In genomic region chr5:142545653-142546322, GRCh38 we compare ENCODE assay signal across 2 cellular contexts.
TF ChIP-seq lines count a peak whose summit lies in the region.

No MANE protein-coding gene starts in this region.

TF ChIP-seq in H1, 55 proteins besides CTCF, POLR2A, EP300 and RAD21:
- TF ChIP-seq SP1 (IDR thresholded peaks at IDR 0.05; ENCODE audit: low read depth, low read length) (no peak), CBX5 (IDR thresholded peaks at IDR 0.05; ENCODE audit: low read depth, low read length) (no peak), TEAD4 (IDR thresholded peaks at IDR 0.05; ENCODE audit: low read depth, low read length) (no peak), KDM4A (IDR thresholded peaks at IDR 0.05; ENCODE audit: low read depth, low read length, severe bottlenecking) (no peak), CHD1 (IDR thresholded peaks at IDR 0.05; ENCODE audit: low read depth, low read length) (no peak), BCL11A (IDR thresholded peaks at IDR 0.05; ENCODE audit: low read depth in 2 of 2, low read length in 2 of 2) (no peak), USF2 (IDR thresholded peaks at IDR 0.05; ENCODE audit: low read length) (no peak)
TF ChIP-seq in H1: peak in this region for 0.

TF ChIP-seq in WTC11, 78 proteins besides CTCF, POLR2A, EP300 and RAD21:
- no peak for TF ChIP-seq FOXK1 (CRISPR knock-in tag; IDR thresholded peaks at IDR 0.05)
- no peak for TF ChIP-seq SMAD3 (CRISPR knock-in tag; IDR thresholded peaks at IDR 0.05; ENCODE audit: borderline replicate concordance)
- TF ChIP-seq STAT6 (CRISPR knock-in tag; conservative IDR thresholded peaks at IDR 0.05; ENCODE audit: low read depth) = no peak
- no peak for TF ChIP-seq NFATC4 (CRISPR knock-in tag; IDR thresholded peaks at IDR 0.05)
- no peak for TF ChIP-seq IRF1 (CRISPR knock-in tag; IDR thresholded peaks at IDR 0.05)
- no peak for TF ChIP-seq ELF4 (CRISPR knock-in tag; IDR thresholded peaks at IDR 0.05; ENCODE audit: low read depth)
- no peak for TF ChIP-seq NFYB (CRISPR knock-in tag; conservative IDR thresholded peaks at IDR 0.05; ENCODE audit: low read depth)
- no peak for TF ChIP-seq NR2C2 (CRISPR knock-in tag; IDR thresholded peaks at IDR 0.05)
- no peak for TF ChIP-seq E2F1 (CRISPR knock-in tag; IDR thresholded peaks at IDR 0.05)
- TF ChIP-seq FOXP1 (CRISPR knock-in tag; IDR thresholded peaks at IDR 0.05; ENCODE audit: borderline replicate concordance) = no peak
- TF ChIP-seq ZBTB21 (CRISPR knock-in tag; IDR thresholded peaks at IDR 0.05; ENCODE audit: borderline replicate concordance) = no peak
- TF ChIP-seq JAZF1 (CRISPR knock-in tag; IDR thresholded peaks at IDR 0.05) = no peak
- TF ChIP-seq GTF2I (CRISPR knock-in tag; conservative IDR thresholded peaks at IDR 0.05) = no peak
- no peak for TF ChIP-seq ESRRA (CRISPR knock-in tag; IDR thresholded peaks at IDR 0.05; ENCODE audit: borderline replicate concordance)
- no peak for TF ChIP-seq ATF2 (CRISPR knock-in tag; IDR thresholded peaks at IDR 0.05; ENCODE audit: borderline replicate concordance, low read depth)
